Comparison of ENCODE assay signal across 20 cellular contexts in the genomic region with DNA sequence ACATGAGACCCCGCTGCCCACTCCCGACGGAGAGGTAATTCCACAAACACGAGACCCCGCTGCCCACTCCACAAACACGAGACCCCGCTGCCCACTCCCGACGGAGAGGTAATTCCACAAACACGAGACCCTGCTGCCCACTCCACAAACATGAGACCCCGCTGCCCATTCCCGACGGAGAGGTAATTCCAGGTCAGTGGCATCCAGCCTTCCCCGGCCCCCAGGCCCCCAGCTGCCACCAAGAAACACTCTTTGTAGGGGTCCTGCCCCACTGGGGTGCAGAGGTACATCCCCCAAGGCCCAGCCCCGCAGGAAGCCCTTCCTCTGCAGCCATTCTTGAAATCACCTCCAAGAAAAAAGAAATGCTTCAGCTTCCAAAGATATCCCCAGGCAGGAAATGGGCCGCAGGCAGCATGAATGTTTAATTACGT.
"Had no signal": no experiment of that assay in that cellular context is flagged by ENCODE, and none has a peak within 500 bp of the region (broad histone marks: within the 10 kb centered on the region; RNA-seq: fewer than 3 reads in every experiment).

No MANE protein-coding gene starts in this region.

- H3K27ac ChIP-seq: parathyroid adenoma, skin epidermis, WERI-Rb-1 had no signal

- H3K4me3 ChIP-seq: lung, skin epidermis had no signal

- ATAC-seq: activated CD4-positive, alpha-beta T cell treated with anti-CD3 and anti-CD28 coated beads for 36 hours; activated T-helper 17 cell treated with anti-CD3 and anti-CD28 coated beads, Interleukin-2, amount 50 U/mL, for 72 hours had no signal

- H3K36me3 ChIP-seq: WERI-Rb-1 had no signal

- H3K9me3 Mint-ChIP-seq: activated T-helper 17 cell treated with anti-CD3 and anti-CD28 coated beads, Interleukin-2, amount 50 U/mL, for 72 hours had no signal

- H3K27ac Mint-ChIP-seq: activated CD4-positive, alpha-beta memory T cell treated with anti-CD3 and anti-CD28 coated beads for 36 hours; activated CD4-positive, alpha-beta T cell treated with anti-CD3 and anti-CD28 coated beads for 36 hours; activated T-helper 17 cell treated with anti-CD3 and anti-CD28 coated beads, Interleukin-2, amount 50 U/mL, for 72 hours; naive B cell; T-helper 1 cell treated with Interleukin-12 subunit alpha and Interleukin-12 subunit beta and Interleukin-4 antibody, amounts not matched to agents 30 μg/mL and 1 μg/mL, for 36 hours had no signal

- H3K4me1 ChIP-seq: parathyroid adenoma had no signal

- H3K36me3 Mint-ChIP-seq: activated CD4-positive, alpha-beta memory T cell treated with anti-CD3 and anti-CD28 coated beads for 36 hours had no signal

- H3K4me1 Mint-ChIP-seq: activated CD4-positive, alpha-beta T cell treated with anti-CD3 and anti-CD28 coated beads for 36 hours; activated T-helper 17 cell treated with anti-CD3 and anti-CD28 coated beads, Interleukin-2, amount 50 U/mL, for 72 hours; naive B cell had no signal

- DNase-seq: activated CD4-positive, alpha-beta memory T cell treated with anti-CD3 and anti-CD28 coated beads for 36 hours; activated CD4-positive, alpha-beta T cell treated with anti-CD3 and anti-CD28 coated beads for 36 hours; activated naive CD4-positive, alpha-beta T cell treated with anti-CD3 and anti-CD28 coated beads, Interleukin-2, amount 50 U/mL, for 16 hours; caudate nucleus; cortex of kidney; effector CD8-positive, alpha-beta T cell; hippocampal formation; midbrain; naive B cell; SIG-M5; stimulated activated CD4-positive, alpha-beta T cell treated with anti-CD3 and anti-CD28 coated beads, Interleukin-4, amount 100 ng/mL, for 24 hours; stimulated activated naive CD4-positive, alpha-beta T cell treated with Interleukin-2 at 50 U/mL for 16 hours; substantia nigra; trophoblast cell had no signal

- H3K4me3 Mint-ChIP-seq: activated CD4-positive, alpha-beta memory T cell treated with anti-CD3 and anti-CD28 coated beads for 36 hours; activated CD4-positive, alpha-beta T cell treated with anti-CD3 and anti-CD28 coated beads for 36 hours; activated T-helper 17 cell treated with anti-CD3 and anti-CD28 coated beads, Interleukin-2, amount 50 U/mL, for 72 hours; T-helper 1 cell treated with Interleukin-12 subunit alpha and Interleukin-12 subunit beta and Interleukin-4 antibody, amounts not matched to agents 30 μg/mL and 1 μg/mL, for 36 hours had no signal

- H3K27me3 Mint-ChIP-seq: activated CD4-positive, alpha-beta T cell treated with anti-CD3 and anti-CD28 coated beads for 36 hours had no signal
